In the genomic region with DNA sequence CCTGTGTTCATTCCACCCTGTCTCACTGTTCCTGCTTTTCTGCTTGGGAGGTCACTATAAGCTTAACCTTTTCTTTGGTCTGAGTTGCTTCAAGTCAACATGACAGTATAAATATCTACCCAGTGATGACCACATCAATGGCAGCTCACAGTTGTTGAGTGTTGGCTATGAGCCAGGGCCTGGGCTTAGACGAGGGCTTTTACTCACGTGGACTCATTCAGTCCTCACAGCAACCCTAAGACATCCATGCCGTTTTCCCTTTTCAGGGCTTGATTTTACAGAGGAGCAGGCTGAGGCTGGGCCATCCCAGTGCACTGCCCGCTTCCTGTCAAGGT, we compare ENCODE assay signal across 8 cellular contexts. TPM values are rescaled to one million over a fixed set of nuclear protein-coding genes. Genes with fewer than 3 reads are reported as not detected.
DNase-seq lines count a peak whose midpoint lies in the region; ATAC-seq and TF ChIP-seq lines count a peak whose summit lies in the region.

No MANE protein-coding gene starts in this region.

- H3K9me3 ChIP-seq in adrenal gland (replicated peaks in 1 of 3), result no peaks in the 10 kb centered on the region
- H3K9me3 ChIP-seq in tibial artery, result no peaks in the 10 kb centered on the region

- no peaks in the 10 kb centered on the region for H3K27me3 ChIP-seq in adrenal gland
- H3K27me3 ChIP-seq in tibial artery, result no peaks in the 10 kb centered on the region

- ATAC-seq in left colon (peak; percentile 4), HG03280 (IDR thresholded peaks at IDR 0.05; ENCODE audit: unreplicated experiment) (no peak)

- H3K4me3 ChIP-seq in adrenal gland, result no peak overlapping the region
- no peak overlapping the region for H3K4me3 ChIP-seq in tibial artery

- H3K4me1 ChIP-seq in adrenal gland (replicated peaks in 1 of 2) (peaks cover 25 to 44% of the 10 kb centered on the region in 2 donors), tibial artery (peaks cover 0 to 56% (median 48%) of the 10 kb centered on the region in 4 donors)

- peak overlapping the region in 4 of 5 donors; percentile 50 to 80 (median 68) for H3K27ac ChIP-seq in adrenal gland
- peak overlapping the region; percentile 74 to 82 for H3K27ac ChIP-seq in tibial artery

- whole genome bisulfite sequencing in adrenal gland, 4 donors, result 30 to 38% (median 34%) methylated on average over 4 of the region's 4 CpGs

- intact Hi-C loops in adrenal gland (cut with DNase I) (no loop called here), left colon (cut with DNase I, micrococcal nuclease) (loop anchor here in 1 of 2 donors (10.0 kb wide), 1 partner anchor 95 kb away; no protein-coding TSS in a partner anchor), tibial artery (cut with DNase I; ENCODE audit: low total_unique reads) (no loop called here)

- DNase-seq in activated gamma-delta T cell treated with Interleukin-2 at 50 U/mL for 16 hours, result peak; percentile 69
- DNase-seq in activated gamma-delta T cell (lab: John Stamatoyannopoulos, UW), result no peak
- DNase-seq in adrenal gland, result peak in 6 of 7 donors; percentile 52 to 85 (median 76)
- peak; percentile 46 to 57 for DNase-seq in left colon
- peak; percentile 76 to 84 for DNase-seq in tibial artery
- no peak for DNase-seq in retina
- DNase-seq in NCI-H526 treated with DMSO at 0.1 percent for 48 hours (lab: John Stamatoyannopoulos, UW), result no peak

- TF ChIP-seq CTCF in adrenal gland (IDR thresholded peaks at IDR 0.05) (no peak), tibial artery (IDR thresholded peaks at IDR 0.05) (no peak)

- H3K36me3 ChIP-seq in adrenal gland (replicated peaks in 1 of 2) (peaks cover 0 to 73% of the 10 kb centered on the region in 2 donors), tibial artery (peaks cover 34 to 76% (median 63%) of the 10 kb centered on the region in 3 donors)

- TF ChIP-seq POLR2A in adrenal gland (IDR thresholded peaks at IDR 0.05), result no peak

RNA-seq across cellular contexts. Expression of gene CCDC97, which starts 10.2 kb away (rescaled TPM):
- total RNA-seq in adrenal gland (10 to 100 TPM in 7 of 8 donors, 1 to 10 TPM in 1; 9.2 to 25.6 (median 19.8) TPM), left colon (10 to 100 TPM; 24.1 to 26.3 TPM)
- polyA plus RNA-seq in adrenal gland, result 10 to 100 TPM in 1 of 3 donors, 1 to 10 TPM in 2; 9.4 to 17.4 (median 10.0) TPM

RNA-seq across cellular contexts. Expression of gene HNRNPUL1, which starts 35.5 kb away (rescaled TPM):
- total RNA-seq in adrenal gland (100 to 1,000 TPM; 123 to 175 (median 146) TPM), left colon (100 to 1,000 TPM; 162 to 172 TPM)
- 100 to 1,000 TPM in 2 of 3 donors, 10 to 100 TPM in 1; 90.4 to 130 (median 101) TPM for polyA plus RNA-seq in adrenal gland

RNA-seq across cellular contexts. Expression of gene TGFB1, which starts 54.0 kb away (rescaled TPM):
- 10 to 100 TPM; 17.4 to 75.9 (median 42.2) TPM for total RNA-seq in adrenal gland
- 10 to 100 TPM in 2 of 3 donors, 1 to 10 TPM in 1; 8.7 to 37.9 (median 17.1) TPM for polyA plus RNA-seq in adrenal gland
- total RNA-seq in left colon, result 10 to 100 TPM in 1 of 2 donors, 1 to 10 TPM in 1; 7.4 to 14.7 TPM

Comparison
In these comparisons a context has a peak if more than half of its experiments do, and no peak if none do; other contexts are left out.
1. DNase-seq: peak in activated gamma-delta T cell treated with Interleukin-2 at 50 U/mL for 16 hours (single experiment), adrenal gland (6 of 7), left colon (2 of 2) and tibial artery (2 of 2); none in activated gamma-delta T cell (single experiment), retina (single experiment) and NCI-H526 treated with DMSO at 0.1 percent for 48 hours (single experiment).